Comparison of ENCODE assay signal across 8 cellular contexts in genomic region chr1:15833842-15834405, GRCh38. TPM values are rescaled to one million over a fixed set of nuclear protein-coding genes. Genes with fewer than 3 reads are reported as not detected.
DNase-seq lines count a peak whose midpoint lies in the region; ATAC-seq lines count a peak whose summit lies in the region.

No MANE protein-coding gene starts in this region.

- peaks cover 37% of the 10 kb centered on the region for H3K4me1 Mint-ChIP-seq in activated CD4-positive, alpha-beta T cell treated with anti-CD3 and anti-CD28 coated beads, Interleukin-2, amount 10 ng/mL, durations not matched to agents 24 days and 14 days
- peaks cover 34% of the 10 kb centered on the region for H3K4me1 Mint-ChIP-seq in activated T-helper 1 cell treated with anti-CD3 and anti-CD28 coated beads, Interleukin-12 subunit alpha, Interleukin-12 subunit beta, Interleukin-2, Interleukin-4 antibody, amounts not matched to agents 30 ng/mL and 10 ng/mL and 1 ng/mL, durations not matched to agents 14 hours and 24 hours and 36 hours (ENCODE audit: low read depth)

- H3K9ac ChIP-seq in stomach smooth muscle (ENCODE audit: low read length in 2 of 2) = peak overlapping the region; percentile 97 to 98

- intact Hi-C loops in activated CD4-positive, alpha-beta T cell treated with anti-CD3 and anti-CD28 coated beads, Interleukin-2, amount 10 ng/mL, durations not matched to agents 24 days and 14 days (cut with micrococcal nuclease) = loop anchor here (2.0 to 5.0 kb wide), 2 partner anchors 83 to 309 kb away; partner anchors contain the start of gene CASP9
- intact Hi-C loops in activated T-helper 1 cell treated with anti-CD3 and anti-CD28 coated beads, Interleukin-12 subunit alpha, Interleukin-12 subunit beta, Interleukin-2, Interleukin-4 antibody, amounts not matched to agents 30 ng/mL and 10 ng/mL and 1 ng/mL, durations not matched to agents 14 hours and 24 hours and 36 hours (cut with micrococcal nuclease) = loop anchor here (1.0 to 10.0 kb wide), 8 partner anchors 132 to 1071 kb away; partner anchors contain the start of genes DDI2, DNAJC16, FBXO42 and SZRD1

- H3K36me3 Mint-ChIP-seq in activated CD4-positive, alpha-beta T cell treated with anti-CD3 and anti-CD28 coated beads, Interleukin-2, amount 10 ng/mL, durations not matched to agents 24 days and 14 days (ENCODE audit: low read depth) = peaks cover 8% of the 10 kb centered on the region
- H3K36me3 Mint-ChIP-seq in activated T-helper 1 cell treated with anti-CD3 and anti-CD28 coated beads, Interleukin-12 subunit alpha, Interleukin-12 subunit beta, Interleukin-2, Interleukin-4 antibody, amounts not matched to agents 30 ng/mL and 10 ng/mL and 1 ng/mL, durations not matched to agents 14 hours and 24 hours and 36 hours (ENCODE audit: low read depth) = peaks cover 6% of the 10 kb centered on the region

- H3K4me3 ChIP-seq in iPS-18c (ENCODE audit: insufficient read depth, low read depth, low read length) = peak overlapping the region; percentile 81
- H3K4me3 ChIP-seq in stomach smooth muscle (ENCODE audit: low read length in 2 of 2) = peak overlapping the region; percentile 89 to 95

- ATAC-seq in HG03025 (IDR thresholded peaks at IDR 0.05; ENCODE audit: low FRiP score, unreplicated experiment) (no peak), HG02885 (IDR thresholded peaks at IDR 0.05; ENCODE audit: poor library complexity, unreplicated experiment) (no peak)

- peaks cover 2% of the 10 kb centered on the region for H3K9me3 ChIP-seq in iPS-18c (ENCODE audit: control insufficient read depth, insufficient read depth, low read length)
- H3K9me3 ChIP-seq in stomach smooth muscle (ENCODE audit: control insufficient read depth in 2 of 2, low read length in 2 of 2) = no peaks in the 10 kb centered on the region

- no peaks in the 10 kb centered on the region for H3K36me3 ChIP-seq in stomach smooth muscle (ENCODE audit: control insufficient read depth in 2 of 2, insufficient read depth in 2 of 2, low read length in 2 of 2)

- peak overlapping the region; percentile 100 for H3K27ac ChIP-seq in stomach smooth muscle (ENCODE audit: low read length)

- peaks cover 2% of the 10 kb centered on the region for H3K27me3 Mint-ChIP-seq in activated CD4-positive, alpha-beta T cell treated with anti-CD3 and anti-CD28 coated beads, Interleukin-2, amount 10 ng/mL, durations not matched to agents 24 days and 14 days
- peaks cover 3% of the 10 kb centered on the region for H3K27me3 Mint-ChIP-seq in activated T-helper 1 cell treated with anti-CD3 and anti-CD28 coated beads, Interleukin-12 subunit alpha, Interleukin-12 subunit beta, Interleukin-2, Interleukin-4 antibody, amounts not matched to agents 30 ng/mL and 10 ng/mL and 1 ng/mL, durations not matched to agents 14 hours and 24 hours and 36 hours (ENCODE audit: insufficient read depth)

- H3K27ac Mint-ChIP-seq in activated CD4-positive, alpha-beta T cell treated with anti-CD3 and anti-CD28 coated beads, Interleukin-2, amount 10 ng/mL, durations not matched to agents 24 days and 14 days = peak overlapping the region; percentile 99
- peak overlapping the region; percentile 99 for H3K27ac Mint-ChIP-seq in activated T-helper 1 cell treated with anti-CD3 and anti-CD28 coated beads, Interleukin-12 subunit alpha, Interleukin-12 subunit beta, Interleukin-2, Interleukin-4 antibody, amounts not matched to agents 30 ng/mL and 10 ng/mL and 1 ng/mL, durations not matched to agents 14 hours and 24 hours and 36 hours

- H3K9me3 Mint-ChIP-seq in activated CD4-positive, alpha-beta T cell treated with anti-CD3 and anti-CD28 coated beads, Interleukin-2, amount 10 ng/mL, durations not matched to agents 24 days and 14 days = no peaks in the 10 kb centered on the region
- H3K9me3 Mint-ChIP-seq in activated T-helper 1 cell treated with anti-CD3 and anti-CD28 coated beads, Interleukin-12 subunit alpha, Interleukin-12 subunit beta, Interleukin-2, Interleukin-4 antibody, amounts not matched to agents 30 ng/mL and 10 ng/mL and 1 ng/mL, durations not matched to agents 14 hours and 24 hours and 36 hours = no peaks in the 10 kb centered on the region

- no peak for DNase-seq in activated CD4-positive, alpha-beta T cell treated with anti-CD3 and anti-CD28 coated beads, Interleukin-2, amount 10 ng/mL, durations not matched to agents 24 days and 14 days
- DNase-seq in activated CD4-positive, alpha-beta T cell treated with anti-CD3 and anti-CD28 coated beads, Interleukin-2, amount 50 U/mL, for 48 hours = no peak
- DNase-seq in activated T-helper 1 cell treated with anti-CD3 and anti-CD28 coated beads, Interleukin-12 subunit alpha, Interleukin-12 subunit beta, Interleukin-2, Interleukin-4 antibody, amounts not matched to agents 30 ng/mL and 10 ng/mL and 1 ng/mL, durations not matched to agents 14 hours and 24 hours and 36 hours (ENCODE audit: low spot score) = no peak
- DNase-seq in NCI-H2029 treated with DMSO at 0.1 percent for 48 hours (lab: John Stamatoyannopoulos, UW) = no peak

- peaks cover 13% of the 10 kb centered on the region for H3K4me1 ChIP-seq in stomach smooth muscle (ENCODE audit: control insufficient read depth, insufficient read depth, low read length)

- peak overlapping the region; percentile 95 for H3K4me3 Mint-ChIP-seq in activated CD4-positive, alpha-beta T cell treated with anti-CD3 and anti-CD28 coated beads, Interleukin-2, amount 10 ng/mL, durations not matched to agents 24 days and 14 days
- H3K4me3 Mint-ChIP-seq in activated T-helper 1 cell treated with anti-CD3 and anti-CD28 coated beads, Interleukin-12 subunit alpha, Interleukin-12 subunit beta, Interleukin-2, Interleukin-4 antibody, amounts not matched to agents 30 ng/mL and 10 ng/mL and 1 ng/mL, durations not matched to agents 14 hours and 24 hours and 36 hours = peak overlapping the region; percentile 95

- H3K27me3 ChIP-seq in stomach smooth muscle (ENCODE audit: control insufficient read depth in 1 of 2, insufficient read depth in 2 of 2, low read length in 2 of 2) = no peaks in the 10 kb centered on the region

RNA-seq across cellular contexts. Expression of gene SPEN, which starts 13.6 kb away (rescaled TPM):
- total RNA-seq in activated CD4-positive, alpha-beta T cell treated with anti-CD3 and anti-CD28 coated beads, Interleukin-2, amount 10 ng/mL, durations not matched to agents 24 days and 14 days = 89.1 and 94.1 TPM in 2 replicates
- total RNA-seq in activated T-helper 1 cell treated with anti-CD3 and anti-CD28 coated beads, Interleukin-12 subunit alpha, Interleukin-12 subunit beta, Interleukin-2, Interleukin-4 antibody, amounts not matched to agents 30 ng/mL and 10 ng/mL and 1 ng/mL, durations not matched to agents 14 hours and 24 hours and 36 hours = 81.9 and 87.6 TPM in 2 replicates

RNA-seq across cellular contexts. Expression of gene UQCRHL, which starts 26.5 kb away (rescaled TPM):
- total RNA-seq in activated CD4-positive, alpha-beta T cell treated with anti-CD3 and anti-CD28 coated beads, Interleukin-2, amount 10 ng/mL, durations not matched to agents 24 days and 14 days = 1.5 TPM in 2 replicates
- 1.3 and 1.5 TPM in 2 replicates for total RNA-seq in activated T-helper 1 cell treated with anti-CD3 and anti-CD28 coated beads, Interleukin-12 subunit alpha, Interleukin-12 subunit beta, Interleukin-2, Interleukin-4 antibody, amounts not matched to agents 30 ng/mL and 10 ng/mL and 1 ng/mL, durations not matched to agents 14 hours and 24 hours and 36 hours
